ENCODE assay signal across 19 cellular contexts in genomic region chr4:109313168-109314133, GRCh38.
"Had no signal": no experiment of that assay in that cellular context is flagged by ENCODE, and none has a peak within 500 bp of the region (broad histone marks: within the 10 kb centered on the region; RNA-seq: fewer than 3 reads in every experiment).

No MANE protein-coding gene starts in this region.

- H3K4me3 ChIP-seq: colonic mucosa, heart left ventricle, ovary, smooth muscle cell, suprapubic skin, thyroid gland had no signal

- H3K9me3 ChIP-seq: colonic mucosa, suprapubic skin, thyroid gland had no signal

- ATAC-seq: heart left ventricle; natural killer cell; right cardiac atrium; stimulated activated effector memory CD8-positive, alpha-beta T cell treated with anti-CD3 and anti-CD28 coated beads, Interleukin-12 subunit alpha, Interleukin-12 subunit beta, amount 100 ng/mL, for 72 hours; stimulated activated naive CD8-positive, alpha-beta T cell treated with anti-CD3 and anti-CD28 coated beads, Interleukin-15, Interleukin-2, amounts not matched to agents 100 U/mL and 50 U/mL, for 24 hours had no signal

- H3K4me2 ChIP-seq: smooth muscle cell had no signal

- H3K4me1 ChIP-seq: colonic mucosa, heart left ventricle, suprapubic skin had no signal

- DNase-seq: colonic mucosa; effector CD8-positive, alpha-beta T cell; foreskin melanocyte; heart left ventricle; hippocampal formation; kidney glomerular epithelial cell; natural killer cell; nucleus accumbens; ovary; right cardiac atrium; stimulated activated CD4-positive, alpha-beta T cell treated with anti-CD3 and anti-CD28 coated beads, Interleukin-2, amount 100 ng/mL, for 48 hours; stimulated activated CD8-positive, alpha-beta memory T cell treated with anti-CD3 and anti-CD28 coated beads, Interleukin-4, amount 100 ng/mL, for 48 hours; stimulated activated naive CD8-positive, alpha-beta T cell treated with anti-CD3 and anti-CD28 coated beads, Interleukin-15, Interleukin-2, amounts not matched to agents 100 U/mL and 50 U/mL, for 24 hours; thyroid gland had no signal

- H3K27ac ChIP-seq: colonic mucosa, heart left ventricle, ovary, suprapubic skin, thyroid gland had no signal

- H3K27me3 ChIP-seq: colonic mucosa, heart left ventricle, ovary, suprapubic skin, thyroid gland had no signal

- FAIRE-seq: islet of Langerhans, urothelium cell line had no signal

- H3K36me3 ChIP-seq: colonic mucosa, heart left ventricle, ovary, suprapubic skin, thyroid gland had no signal
